In the genomic region with DNA sequence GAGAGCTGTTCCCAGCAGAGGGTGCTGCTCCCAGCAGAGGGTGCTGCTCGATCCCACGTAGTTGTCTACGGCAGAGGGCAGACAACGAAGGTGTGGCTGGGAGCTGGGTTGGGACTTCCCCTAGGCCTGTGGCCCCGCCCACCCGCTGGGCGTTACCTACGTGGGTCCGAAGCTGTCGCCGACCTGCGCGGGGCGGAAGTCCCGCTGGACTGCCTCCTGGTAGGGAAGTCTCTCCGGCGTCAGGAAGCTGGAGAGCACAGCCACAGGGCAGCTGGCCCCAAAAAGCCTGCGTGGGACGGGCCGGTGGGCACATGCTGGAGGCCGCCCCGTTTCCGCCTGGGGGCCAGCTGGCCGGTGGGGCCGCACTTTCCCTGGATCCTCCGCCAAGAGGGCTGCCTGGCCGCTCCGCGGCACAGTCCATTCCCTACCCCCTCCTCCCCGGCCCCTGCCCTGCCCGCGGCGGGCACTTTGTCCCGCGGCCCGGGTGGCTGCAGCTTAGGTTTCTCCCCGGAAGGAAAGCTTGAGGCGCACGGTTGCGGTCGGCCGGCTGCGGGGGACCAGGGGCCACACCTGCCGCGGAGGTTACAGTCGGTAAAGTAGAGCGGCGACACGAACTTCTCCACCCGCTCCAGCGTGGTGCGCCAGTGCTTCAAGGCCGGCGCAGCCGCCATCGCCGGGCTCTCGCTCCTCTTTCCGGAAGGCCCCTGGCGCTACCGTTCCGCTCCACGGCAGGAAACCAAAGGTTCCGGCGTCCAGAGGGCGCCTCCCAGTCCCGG, we compare ENCODE assay signal across 1 cellular context.
TF ChIP-seq lines count a peak whose summit lies in the region.

A gene (minus strand): TSS at position 695 of the 776 bp plus-strand sequence. CDS start 24 bp downstream, at position 671.

TF ChIP-seq in HepG2, 621 proteins besides CTCF, POLR2A, EP300 and RAD21 (continued from another document and continues in another):
- TF ChIP-seq, protein P1, sequence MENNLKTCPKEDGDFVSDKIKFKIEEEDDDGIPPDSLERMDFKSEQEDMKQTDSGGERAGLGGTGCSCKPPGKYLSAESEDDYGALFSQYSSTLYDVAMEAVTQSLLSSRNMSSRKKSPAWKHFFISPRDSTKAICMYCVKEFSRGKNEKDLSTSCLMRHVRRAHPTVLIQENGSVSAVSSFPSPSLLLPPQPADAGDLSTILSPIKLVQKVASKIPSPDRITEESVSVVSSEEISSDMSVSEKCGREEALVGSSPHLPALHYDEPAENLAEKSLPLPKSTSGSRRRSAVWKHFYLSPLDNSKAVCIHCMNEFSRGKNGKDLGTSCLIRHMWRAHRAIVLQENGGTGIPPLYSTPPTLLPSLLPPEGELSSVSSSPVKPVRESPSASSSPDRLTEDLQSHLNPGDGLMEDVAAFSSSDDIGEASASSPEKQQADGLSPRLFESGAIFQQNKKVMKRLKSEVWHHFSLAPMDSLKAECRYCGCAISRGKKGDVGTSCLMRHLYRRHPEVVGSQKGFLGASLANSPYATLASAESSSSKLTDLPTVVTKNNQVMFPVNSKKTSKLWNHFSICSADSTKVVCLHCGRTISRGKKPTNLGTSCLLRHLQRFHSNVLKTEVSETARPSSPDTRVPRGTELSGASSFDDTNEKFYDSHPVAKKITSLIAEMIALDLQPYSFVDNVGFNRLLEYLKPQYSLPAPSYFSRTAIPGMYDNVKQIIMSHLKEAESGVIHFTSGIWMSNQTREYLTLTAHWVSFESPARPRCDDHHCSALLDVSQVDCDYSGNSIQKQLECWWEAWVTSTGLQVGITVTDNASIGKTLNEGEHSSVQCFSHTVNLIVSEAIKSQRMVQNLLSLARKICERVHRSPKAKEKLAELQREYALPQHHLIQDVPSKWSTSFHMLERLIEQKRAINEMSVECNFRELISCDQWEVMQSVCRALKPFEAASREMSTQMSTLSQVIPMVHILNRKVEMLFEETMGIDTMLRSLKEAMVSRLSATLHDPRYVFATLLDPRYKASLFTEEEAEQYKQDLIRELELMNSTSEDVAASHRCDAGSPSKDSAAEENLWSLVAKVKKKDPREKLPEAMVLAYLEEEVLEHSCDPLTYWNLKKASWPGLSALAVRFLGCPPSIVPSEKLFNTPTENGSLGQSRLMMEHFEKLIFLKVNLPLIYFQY (CRISPR knock-in tag; IDR thresholded peaks at IDR 0.05; ENCODE audit: borderline replicate concordance) = no peak
- TF ChIP-seq, protein P2, sequence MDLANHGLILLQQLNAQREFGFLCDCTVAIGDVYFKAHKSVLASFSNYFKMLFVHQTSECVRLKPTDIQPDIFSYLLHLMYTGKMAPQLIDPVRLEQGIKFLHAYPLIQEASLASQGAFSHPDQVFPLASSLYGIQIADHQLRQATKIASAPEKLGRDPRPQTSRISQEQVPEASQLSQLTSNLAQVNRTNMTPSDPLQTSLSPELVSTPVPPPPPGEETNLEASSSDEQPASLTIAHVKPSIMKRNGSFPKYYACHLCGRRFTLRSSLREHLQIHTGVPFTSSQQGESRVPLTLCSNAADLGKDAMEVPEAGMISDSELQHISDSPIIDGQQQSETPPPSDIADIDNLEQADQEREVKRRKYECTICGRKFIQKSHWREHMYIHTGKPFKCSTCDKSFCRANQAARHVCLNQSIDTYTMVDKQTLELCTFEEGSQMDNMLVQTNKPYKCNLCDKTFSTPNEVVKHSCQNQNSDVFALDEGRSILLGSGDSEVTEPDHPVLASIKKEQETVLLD (CRISPR knock-in tag; IDR thresholded peaks at IDR 0.05; ENCODE audit: low read depth) = peak; percentile 18; the same call in 1 of the 2 replicates
- TF ChIP-seq NFE2L2 (IDR thresholded peaks at IDR 0.05; ENCODE audit: low read length) = 0 out of 2 replicates have a peak, but pooled peaks have one; percentile 11
- TF ChIP-seq HNRNPH1 (optimal IDR thresholded peaks at IDR 0.05; ENCODE audit: low read depth, low read length) = peak; percentile 52
- TF ChIP-seq ZNF30 (CRISPR knock-in tag; IDR thresholded peaks at IDR 0.05) = peak; percentile 61; the same call in 1 of the 2 replicates
- no peak for TF ChIP-seq SNRNP70 (IDR thresholded peaks at IDR 0.05; ENCODE audit: low read depth, low read length)
- TF ChIP-seq GTF3A (CRISPR knock-in tag; conservative IDR thresholded peaks at IDR 0.05) = peak; percentile 65; the same call in 1 of the 2 replicates
- TF ChIP-seq, protein P3, sequence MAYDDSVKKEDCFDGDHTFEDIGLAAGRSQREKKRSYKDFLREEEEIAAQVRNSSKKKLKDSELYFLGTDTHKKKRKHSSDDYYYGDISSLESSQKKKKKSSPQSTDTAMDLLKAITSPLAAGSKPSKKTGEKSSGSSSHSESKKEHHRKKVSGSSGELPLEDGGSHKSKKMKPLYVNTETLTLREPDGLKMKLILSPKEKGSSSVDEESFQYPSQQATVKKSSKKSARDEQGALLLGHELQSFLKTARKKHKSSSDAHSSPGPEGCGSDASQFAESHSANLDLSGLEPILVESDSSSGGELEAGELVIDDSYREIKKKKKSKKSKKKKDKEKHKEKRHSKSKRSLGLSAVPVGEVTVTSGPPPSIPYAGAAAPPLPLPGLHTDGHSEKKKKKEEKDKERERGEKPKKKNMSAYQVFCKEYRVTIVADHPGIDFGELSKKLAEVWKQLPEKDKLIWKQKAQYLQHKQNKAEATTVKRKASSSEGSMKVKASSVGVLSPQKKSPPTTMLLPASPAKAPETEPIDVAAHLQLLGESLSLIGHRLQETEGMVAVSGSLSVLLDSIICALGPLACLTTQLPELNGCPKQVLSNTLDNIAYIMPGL (CRISPR knock-in tag; IDR thresholded peaks at IDR 0.05; ENCODE audit: borderline replicate concordance in 1 of 2, low read depth in 1 of 2) = peak; percentile 90 to 94
- no peak for TF ChIP-seq ZNF644 (CRISPR knock-in tag; IDR thresholded peaks at IDR 0.05; ENCODE audit: low read depth)
- TF ChIP-seq, protein P4, sequence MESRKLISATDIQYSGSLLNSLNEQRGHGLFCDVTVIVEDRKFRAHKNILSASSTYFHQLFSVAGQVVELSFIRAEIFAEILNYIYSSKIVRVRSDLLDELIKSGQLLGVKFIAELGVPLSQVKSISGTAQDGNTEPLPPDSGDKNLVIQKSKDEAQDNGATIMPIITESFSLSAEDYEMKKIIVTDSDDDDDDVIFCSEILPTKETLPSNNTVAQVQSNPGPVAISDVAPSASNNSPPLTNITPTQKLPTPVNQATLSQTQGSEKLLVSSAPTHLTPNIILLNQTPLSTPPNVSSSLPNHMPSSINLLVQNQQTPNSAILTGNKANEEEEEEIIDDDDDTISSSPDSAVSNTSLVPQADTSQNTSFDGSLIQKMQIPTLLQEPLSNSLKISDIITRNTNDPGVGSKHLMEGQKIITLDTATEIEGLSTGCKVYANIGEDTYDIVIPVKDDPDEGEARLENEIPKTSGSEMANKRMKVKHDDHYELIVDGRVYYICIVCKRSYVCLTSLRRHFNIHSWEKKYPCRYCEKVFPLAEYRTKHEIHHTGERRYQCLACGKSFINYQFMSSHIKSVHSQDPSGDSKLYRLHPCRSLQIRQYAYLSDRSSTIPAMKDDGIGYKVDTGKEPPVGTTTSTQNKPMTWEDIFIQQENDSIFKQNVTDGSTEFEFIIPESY (CRISPR knock-in tag; IDR thresholded peaks at IDR 0.05) = peak; percentile 68
- peak; percentile 36 for TF ChIP-seq STAT5B (CRISPR knock-in tag; IDR thresholded peaks at IDR 0.05)
- TF ChIP-seq, protein P5, sequence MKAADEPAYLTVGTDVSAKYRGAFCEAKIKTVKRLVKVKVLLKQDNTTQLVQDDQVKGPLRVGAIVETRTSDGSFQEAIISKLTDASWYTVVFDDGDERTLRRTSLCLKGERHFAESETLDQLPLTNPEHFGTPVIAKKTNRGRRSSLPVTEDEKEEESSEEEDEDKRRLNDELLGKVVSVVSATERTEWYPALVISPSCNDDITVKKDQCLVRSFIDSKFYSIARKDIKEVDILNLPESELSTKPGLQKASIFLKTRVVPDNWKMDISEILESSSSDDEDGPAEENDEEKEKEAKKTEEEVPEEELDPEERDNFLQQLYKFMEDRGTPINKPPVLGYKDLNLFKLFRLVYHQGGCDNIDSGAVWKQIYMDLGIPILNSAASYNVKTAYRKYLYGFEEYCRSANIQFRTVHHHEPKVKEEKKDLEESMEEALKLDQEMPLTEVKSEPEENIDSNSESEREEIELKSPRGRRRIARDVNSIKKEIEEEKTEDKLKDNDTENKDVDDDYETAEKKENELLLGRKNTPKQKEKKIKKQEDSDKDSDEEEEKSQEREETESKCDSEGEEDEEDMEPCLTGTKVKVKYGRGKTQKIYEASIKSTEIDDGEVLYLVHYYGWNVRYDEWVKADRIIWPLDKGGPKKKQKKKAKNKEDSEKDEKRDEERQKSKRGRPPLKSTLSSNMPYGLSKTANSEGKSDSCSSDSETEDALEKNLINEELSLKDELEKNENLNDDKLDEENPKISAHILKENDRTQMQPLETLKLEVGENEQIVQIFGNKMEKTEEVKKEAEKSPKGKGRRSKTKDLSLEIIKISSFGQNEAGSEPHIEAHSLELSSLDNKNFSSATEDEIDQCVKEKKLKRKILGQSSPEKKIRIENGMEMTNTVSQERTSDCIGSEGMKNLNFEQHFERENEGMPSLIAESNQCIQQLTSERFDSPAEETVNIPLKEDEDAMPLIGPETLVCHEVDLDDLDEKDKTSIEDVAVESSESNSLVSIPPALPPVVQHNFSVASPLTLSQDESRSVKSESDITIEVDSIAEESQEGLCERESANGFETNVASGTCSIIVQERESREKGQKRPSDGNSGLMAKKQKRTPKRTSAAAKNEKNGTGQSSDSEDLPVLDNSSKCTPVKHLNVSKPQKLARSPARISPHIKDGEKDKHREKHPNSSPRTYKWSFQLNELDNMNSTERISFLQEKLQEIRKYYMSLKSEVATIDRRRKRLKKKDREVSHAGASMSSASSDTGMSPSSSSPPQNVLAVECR (CRISPR knock-in tag; IDR thresholded peaks at IDR 0.05; ENCODE audit: borderline replicate concordance) = peak; percentile 88
- TF ChIP-seq, protein P6, sequence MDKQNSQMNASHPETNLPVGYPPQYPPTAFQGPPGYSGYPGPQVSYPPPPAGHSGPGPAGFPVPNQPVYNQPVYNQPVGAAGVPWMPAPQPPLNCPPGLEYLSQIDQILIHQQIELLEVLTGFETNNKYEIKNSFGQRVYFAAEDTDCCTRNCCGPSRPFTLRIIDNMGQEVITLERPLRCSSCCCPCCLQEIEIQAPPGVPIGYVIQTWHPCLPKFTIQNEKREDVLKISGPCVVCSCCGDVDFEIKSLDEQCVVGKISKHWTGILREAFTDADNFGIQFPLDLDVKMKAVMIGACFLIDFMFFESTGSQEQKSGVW (CRISPR knock-in tag; IDR thresholded peaks at IDR 0.05; ENCODE audit: borderline replicate concordance) = no peak
- TF ChIP-seq, protein P7, sequence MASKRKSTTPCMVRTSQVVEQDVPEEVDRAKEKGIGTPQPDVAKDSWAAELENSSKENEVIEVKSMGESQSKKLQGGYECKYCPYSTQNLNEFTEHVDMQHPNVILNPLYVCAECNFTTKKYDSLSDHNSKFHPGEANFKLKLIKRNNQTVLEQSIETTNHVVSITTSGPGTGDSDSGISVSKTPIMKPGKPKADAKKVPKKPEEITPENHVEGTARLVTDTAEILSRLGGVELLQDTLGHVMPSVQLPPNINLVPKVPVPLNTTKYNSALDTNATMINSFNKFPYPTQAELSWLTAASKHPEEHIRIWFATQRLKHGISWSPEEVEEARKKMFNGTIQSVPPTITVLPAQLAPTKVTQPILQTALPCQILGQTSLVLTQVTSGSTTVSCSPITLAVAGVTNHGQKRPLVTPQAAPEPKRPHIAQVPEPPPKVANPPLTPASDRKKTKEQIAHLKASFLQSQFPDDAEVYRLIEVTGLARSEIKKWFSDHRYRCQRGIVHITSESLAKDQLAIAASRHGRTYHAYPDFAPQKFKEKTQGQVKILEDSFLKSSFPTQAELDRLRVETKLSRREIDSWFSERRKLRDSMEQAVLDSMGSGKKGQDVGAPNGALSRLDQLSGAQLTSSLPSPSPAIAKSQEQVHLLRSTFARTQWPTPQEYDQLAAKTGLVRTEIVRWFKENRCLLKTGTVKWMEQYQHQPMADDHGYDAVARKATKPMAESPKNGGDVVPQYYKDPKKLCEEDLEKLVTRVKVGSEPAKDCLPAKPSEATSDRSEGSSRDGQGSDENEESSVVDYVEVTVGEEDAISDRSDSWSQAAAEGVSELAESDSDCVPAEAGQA (IDR thresholded peaks at IDR 0.05; ENCODE audit: low read depth) = peak; percentile 83
- TF ChIP-seq, protein P7 (CRISPR knock-in tag; IDR thresholded peaks at IDR 0.05; ENCODE audit: borderline replicate concordance) = 0 out of 2 replicates have a peak, but pooled peaks have one; percentile 31
- no peak for TF ChIP-seq CCAR2 (optimal IDR thresholded peaks at IDR 0.05; ENCODE audit: low read depth, low read length)
- TF ChIP-seq RNF2 (conservative IDR thresholded peaks at IDR 0.05; ENCODE audit: low read depth) = no peak
- TF ChIP-seq, protein P8, sequence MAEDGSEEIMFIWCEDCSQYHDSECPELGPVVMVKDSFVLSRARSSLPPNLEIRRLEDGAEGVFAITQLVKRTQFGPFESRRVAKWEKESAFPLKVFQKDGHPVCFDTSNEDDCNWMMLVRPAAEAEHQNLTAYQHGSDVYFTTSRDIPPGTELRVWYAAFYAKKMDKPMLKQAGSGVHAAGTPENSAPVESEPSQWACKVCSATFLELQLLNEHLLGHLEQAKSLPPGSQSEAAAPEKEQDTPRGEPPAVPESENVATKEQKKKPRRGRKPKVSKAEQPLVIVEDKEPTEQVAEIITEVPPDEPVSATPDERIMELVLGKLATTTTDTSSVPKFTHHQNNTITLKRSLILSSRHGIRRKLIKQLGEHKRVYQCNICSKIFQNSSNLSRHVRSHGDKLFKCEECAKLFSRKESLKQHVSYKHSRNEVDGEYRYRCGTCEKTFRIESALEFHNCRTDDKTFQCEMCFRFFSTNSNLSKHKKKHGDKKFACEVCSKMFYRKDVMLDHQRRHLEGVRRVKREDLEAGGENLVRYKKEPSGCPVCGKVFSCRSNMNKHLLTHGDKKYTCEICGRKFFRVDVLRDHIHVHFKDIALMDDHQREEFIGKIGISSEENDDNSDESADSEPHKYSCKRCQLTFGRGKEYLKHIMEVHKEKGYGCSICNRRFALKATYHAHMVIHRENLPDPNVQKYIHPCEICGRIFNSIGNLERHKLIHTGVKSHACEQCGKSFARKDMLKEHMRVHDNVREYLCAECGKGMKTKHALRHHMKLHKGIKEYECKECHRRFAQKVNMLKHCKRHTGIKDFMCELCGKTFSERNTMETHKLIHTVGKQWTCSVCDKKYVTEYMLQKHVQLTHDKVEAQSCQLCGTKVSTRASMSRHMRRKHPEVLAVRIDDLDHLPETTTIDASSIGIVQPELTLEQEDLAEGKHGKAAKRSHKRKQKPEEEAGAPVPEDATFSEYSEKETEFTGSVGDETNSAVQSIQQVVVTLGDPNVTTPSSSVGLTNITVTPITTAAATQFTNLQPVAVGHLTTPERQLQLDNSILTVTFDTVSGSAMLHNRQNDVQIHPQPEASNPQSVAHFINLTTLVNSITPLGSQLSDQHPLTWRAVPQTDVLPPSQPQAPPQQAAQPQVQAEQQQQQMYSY (CRISPR knock-in tag; IDR thresholded peaks at IDR 0.05) = no peak
